Comparison of ENCODE assay signal across 8 cellular contexts in the genomic region with DNA sequence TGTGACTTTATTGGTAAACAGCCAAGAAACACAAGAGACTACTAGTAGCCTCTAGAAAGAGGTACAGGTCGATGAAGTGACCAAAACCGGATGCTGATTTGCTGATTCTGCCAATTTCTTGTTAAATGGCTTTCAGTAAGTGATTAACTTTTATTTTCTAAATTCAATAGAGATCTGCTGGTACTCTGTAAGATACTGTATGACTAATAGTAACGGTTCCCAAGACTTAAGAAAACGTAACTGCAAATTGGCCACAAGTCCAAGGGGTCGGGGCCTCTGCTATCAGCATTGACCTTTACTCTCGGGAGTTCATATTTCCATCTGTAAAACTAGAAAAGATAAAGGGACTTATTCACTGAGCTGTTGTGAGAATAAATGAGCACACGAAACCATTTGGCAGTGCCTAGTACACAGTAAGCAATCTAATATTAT. TPM values are rescaled to one million over a fixed set of nuclear protein-coding genes. Genes with fewer than 3 reads are reported as not detected.
DNase-seq lines count a peak whose midpoint lies in the region; ATAC-seq lines count a peak whose summit lies in the region.

No MANE protein-coding gene starts in this region.

- peaks cover 8% of the 10 kb centered on the region for H3K4me1 ChIP-seq in HAP-1

- peak overlapping the region; percentile 75 for H3K4me3 Mint-ChIP-seq in activated T-helper 2 cell treated with anti-CD3 and anti-CD28 coated beads, Interferon-gamma antibody, Interleukin-2, Interleukin-4, amounts not matched to agents 10 μg/mL and 5 μg/mL and 100 μg/mL, durations not matched to agents 14 hours and 24 hours and 36 hours (ENCODE audit: low read depth)
- peak overlapping the region; percentile 70 to 98 (median 83) for H3K4me3 Mint-ChIP-seq in naive B cell

- peaks cover 42% of the 10 kb centered on the region for H3K4me1 Mint-ChIP-seq in activated T-helper 2 cell treated with anti-CD3 and anti-CD28 coated beads, Interferon-gamma antibody, Interleukin-2, Interleukin-4, amounts not matched to agents 10 μg/mL and 5 μg/mL and 100 μg/mL, durations not matched to agents 14 hours and 24 hours and 36 hours (ENCODE audit: low read depth)
- peaks cover 32 to 56% (median 34%) of the 10 kb centered on the region in 3 donors for H3K4me1 Mint-ChIP-seq in naive B cell

- intact Hi-C loops in activated T-helper 2 cell treated with anti-CD3 and anti-CD28 coated beads, Interferon-gamma antibody, Interleukin-2, Interleukin-4, amounts not matched to agents 10 μg/mL and 5 μg/mL and 100 μg/mL, durations not matched to agents 14 hours and 24 hours and 36 hours (cut with micrococcal nuclease): loop anchor here (1.0 to 10.0 kb wide), 5 partner anchors 8 to 439 kb away; partner anchors contain the start of gene CPED1

- no peaks in the 10 kb centered on the region for H3K9me3 ChIP-seq in HAP-1

- peak overlapping the region; percentile 55 for H3K27ac Mint-ChIP-seq in activated T-helper 2 cell treated with anti-CD3 and anti-CD28 coated beads, Interferon-gamma antibody, Interleukin-2, Interleukin-4, amounts not matched to agents 10 μg/mL and 5 μg/mL and 100 μg/mL, durations not matched to agents 14 hours and 24 hours and 36 hours
- peak overlapping the region; percentile 16 to 98 (median 68) for H3K27ac Mint-ChIP-seq in naive B cell

- ATAC-seq in HG03060 (IDR thresholded peaks at IDR 0.05; ENCODE audit: low read depth, unreplicated experiment) (peak; percentile 24), naive B cell (ENCODE audit: low read depth in 2 of 2) (no peak), GM19328 (IDR thresholded peaks at IDR 0.05; ENCODE audit: unreplicated experiment) (no peak), GM21360 (IDR thresholded peaks at IDR 0.05; ENCODE audit: unreplicated experiment) (no peak)

- in situ Hi-C loops in HAP-1 (cut with MboI; ENCODE audit: low sequenced_read_pairs): no loop called here

- peaks cover 6% of the 10 kb centered on the region; the same call in 1 of the 2 replicates for H3K36me3 ChIP-seq in HAP-1 (replicated peaks)

- H3K4me3 ChIP-seq in GM08714 (ENCODE audit: low read length): peak overlapping the region; percentile 55
- no peak overlapping the region for H3K4me3 ChIP-seq in HAP-1

- no peaks in the 10 kb centered on the region for H3K27me3 Mint-ChIP-seq in activated T-helper 2 cell treated with anti-CD3 and anti-CD28 coated beads, Interferon-gamma antibody, Interleukin-2, Interleukin-4, amounts not matched to agents 10 μg/mL and 5 μg/mL and 100 μg/mL, durations not matched to agents 14 hours and 24 hours and 36 hours (ENCODE audit: low read depth)
- no peaks in the 10 kb centered on the region for H3K27me3 Mint-ChIP-seq in naive B cell

- no peaks in the 10 kb centered on the region for H3K27me3 ChIP-seq in HAP-1 (ENCODE audit: low read depth)

- peaks cover 33% of the 10 kb centered on the region for H3K36me3 Mint-ChIP-seq in activated T-helper 2 cell treated with anti-CD3 and anti-CD28 coated beads, Interferon-gamma antibody, Interleukin-2, Interleukin-4, amounts not matched to agents 10 μg/mL and 5 μg/mL and 100 μg/mL, durations not matched to agents 14 hours and 24 hours and 36 hours (ENCODE audit: low read depth)
- H3K36me3 Mint-ChIP-seq in naive B cell: peaks cover 15 to 18% of the 10 kb centered on the region in 2 donors

- DNase-seq in activated T-helper 2 cell treated with anti-CD3 and anti-CD28 coated beads, Interferon-gamma antibody, Interleukin-2, Interleukin-4, amounts not matched to agents 10 μg/mL and 5 μg/mL and 100 μg/mL, durations not matched to agents 14 hours and 24 hours and 36 hours (ENCODE audit: low spot score): no peak
- DNase-seq in naive B cell: no peak
- DNase-seq in central memory CD4-positive, alpha-beta T cell: no peak
- DNase-seq in HAP-1 (ENCODE audit: low spot score in 2 of 2): no peak

- H3K9me3 Mint-ChIP-seq in activated T-helper 2 cell treated with anti-CD3 and anti-CD28 coated beads, Interferon-gamma antibody, Interleukin-2, Interleukin-4, amounts not matched to agents 10 μg/mL and 5 μg/mL and 100 μg/mL, durations not matched to agents 14 hours and 24 hours and 36 hours: peaks cover 5% of the 10 kb centered on the region
- H3K9me3 Mint-ChIP-seq in naive B cell: peaks cover 0 to 4% (median 0%) of the 10 kb centered on the region in 7 donors

RNA-seq across cellular contexts. Expression of gene FAM3C, which starts 1.4 kb away (rescaled TPM):
- 57.6 and 59.5 TPM in 2 replicates for total RNA-seq in activated T-helper 2 cell treated with anti-CD3 and anti-CD28 coated beads, Interferon-gamma antibody, Interleukin-2, Interleukin-4, amounts not matched to agents 10 μg/mL and 5 μg/mL and 100 μg/mL, durations not matched to agents 14 hours and 24 hours and 36 hours
- 100 to 1,000 TPM in 3 of 6 donors, 10 to 100 TPM in 3; 79.8 to 115 (median 101) TPM for polyA plus RNA-seq in naive B cell (ENCODE audit: low read depth in 6 of 6)
